ENCODE assay signal across 8 cellular contexts in the genomic region with DNA sequence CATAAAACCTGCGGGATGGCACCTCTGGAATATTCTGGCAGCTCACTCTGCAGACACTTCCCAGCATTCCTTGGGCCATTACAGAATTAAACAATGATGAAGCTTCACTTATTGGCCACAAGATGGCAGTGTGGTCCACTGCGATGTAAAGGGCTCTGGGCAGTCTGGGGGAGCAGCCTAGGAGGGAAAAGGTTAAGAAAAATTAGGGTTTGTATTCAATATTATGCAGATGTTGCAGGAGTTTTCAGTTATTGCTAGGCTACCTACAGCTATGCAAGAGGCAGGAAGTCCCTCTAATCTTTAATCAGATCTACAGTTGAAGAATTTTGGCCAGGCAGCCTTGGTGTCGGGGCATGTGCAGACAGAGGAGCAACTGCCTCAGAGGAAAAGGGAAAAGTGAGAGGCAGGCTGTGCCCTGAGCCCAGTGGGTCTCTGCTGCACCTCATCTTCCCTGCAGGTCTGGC.
DNase-seq lines count a peak whose midpoint lies in the region; ATAC-seq and TF ChIP-seq lines count a peak whose summit lies in the region.

No MANE protein-coding gene starts in this region.

- no peaks in the 10 kb centered on the region for H3K36me3 ChIP-seq in Caco-2 (ENCODE audit: control insufficient read depth, insufficient read depth, low read length)
- H3K36me3 ChIP-seq in gastroesophageal sphincter: no peaks in the 10 kb centered on the region

- TF ChIP-seq POLR2A in gastroesophageal sphincter (IDR thresholded peaks at IDR 0.05): no peak

- no peaks in the 10 kb centered on the region for H3K4me1 Mint-ChIP-seq in Caco-2 (ENCODE audit: low read depth, unreplicated experiment)
- H3K4me1 Mint-ChIP-seq in activated CD4-positive, alpha-beta T cell treated with anti-CD3 and anti-CD28 coated beads, Interleukin-2, amount 10 ng/mL, durations not matched to agents 7 days and 5 days: peaks cover 36% of the 10 kb centered on the region

- intact Hi-C loops in Caco-2 (cut with micrococcal nuclease; ENCODE audit: unreplicated experiment): no loop called here

- no peak overlapping the region for H3K27ac ChIP-seq in gastroesophageal sphincter

- peaks cover 12% of the 10 kb centered on the region for H3K27me3 Mint-ChIP-seq in Caco-2 (ENCODE audit: insufficient read depth, unreplicated experiment)
- peaks cover 3% of the 10 kb centered on the region for H3K27me3 Mint-ChIP-seq in activated CD4-positive, alpha-beta T cell treated with anti-CD3 and anti-CD28 coated beads, Interleukin-2, amount 10 ng/mL, durations not matched to agents 7 days and 5 days

- ATAC-seq in GM18861 (IDR thresholded peaks at IDR 0.05; ENCODE audit: unreplicated experiment) (peak; percentile 91), HG02943 (IDR thresholded peaks at IDR 0.05; ENCODE audit: low read depth, unreplicated experiment) (peak; percentile 85), gastroesophageal sphincter (peak; percentile 60)

- peaks cover under 1% of the 10 kb centered on the region; the same call in 1 of the 2 replicates for H3K27me3 ChIP-seq in Caco-2 (replicated peaks; ENCODE audit: control insufficient read depth, insufficient read depth, low read length)
- no peaks in the 10 kb centered on the region for H3K27me3 ChIP-seq in gastroesophageal sphincter

- H3K4me1 ChIP-seq in Caco-2: 0 out of 2 replicates have a peak, but pooled peaks cover 4% of the 10 kb centered on the region
- H3K4me1 ChIP-seq in gastroesophageal sphincter: no peaks in the 10 kb centered on the region

- BruUV-seq in Caco-2 (replicated peaks; lab: Mats Ljungman, UMichigan): no TSS peak

- no peaks in the 10 kb centered on the region for H3K9me3 Mint-ChIP-seq in Caco-2 (ENCODE audit: unreplicated experiment)
- H3K9me3 Mint-ChIP-seq in activated CD4-positive, alpha-beta T cell treated with anti-CD3 and anti-CD28 coated beads, Interleukin-2, amount 10 ng/mL, durations not matched to agents 7 days and 5 days: no peaks in the 10 kb centered on the region

- no peaks in the 10 kb centered on the region for H3K36me3 Mint-ChIP-seq in Caco-2 (ENCODE audit: insufficient read depth, unreplicated experiment)
- no peaks in the 10 kb centered on the region for H3K36me3 Mint-ChIP-seq in activated CD4-positive, alpha-beta T cell treated with anti-CD3 and anti-CD28 coated beads, Interleukin-2, amount 10 ng/mL, durations not matched to agents 7 days and 5 days (ENCODE audit: low read depth)

- H3K27ac Mint-ChIP-seq in Caco-2 (ENCODE audit: unreplicated experiment): no peak overlapping the region
- peak overlapping the region; percentile 52 for H3K27ac Mint-ChIP-seq in activated CD4-positive, alpha-beta T cell treated with anti-CD3 and anti-CD28 coated beads, Interleukin-2, amount 10 ng/mL, durations not matched to agents 7 days and 5 days

- POLR2A ChIA-PET in Caco-2 (lab: Charles Lee): no interaction called here
- POLR2A ChIA-PET in activated CD4-positive, alpha-beta T cell treated with anti-CD3 and anti-CD28 coated beads, Interleukin-2, amount 10 ng/mL, durations not matched to agents 7 days and 5 days (lab: Charles Lee): interaction anchor here (1.0 kb wide), 1 partner anchor 292 kb away, joined by 3 read pairs; no protein-coding TSS in a partner anchor

- H3K4me3 ChIP-seq in Caco-2 (ENCODE audit: low read depth, low read length) (no peak overlapping the region), gastroesophageal sphincter (no peak overlapping the region)

- CTCF ChIA-PET in Caco-2 (lab: Charles Lee): interaction anchor here (0.6 to 1.2 kb wide), 10 partner anchors 8 to 772 kb away, joined by 3 to 8 read pairs (median 4); a partner anchor contains a TSS
- CTCF ChIA-PET in activated CD4-positive, alpha-beta T cell treated with anti-CD3 and anti-CD28 coated beads, Interleukin-2, amount 10 ng/mL, durations not matched to agents 7 days and 5 days (lab: Charles Lee): interaction anchor here (0.6 to 2.7 kb wide), 11 partner anchors 10 to 864 kb away, joined by 3 to 11 read pairs (median 4); no protein-coding TSS in a partner anchor

- WGBS in gastroesophageal sphincter (ENCODE audit: low coverage in 1 of 2), 2 donors: 25 to 28% methylated on average over 3 of the region's 3 CpGs

- TF ChIP-seq CTCF in Caco-2 (IDR thresholded peaks at IDR 0.05; ENCODE audit: insufficient read depth in 1 of 2, low read depth in 1 of 2, low read length in 1 of 2, severe bottlenecking in 1 of 2, unreplicated experiment in 1 of 2) (peak; percentile 72 to 83), gastroesophageal sphincter (IDR thresholded peaks at IDR 0.05) (peak; percentile 8 to 72 (median 25))

- no peaks in the 10 kb centered on the region for H3K9me3 ChIP-seq in Caco-2
- H3K9me3 ChIP-seq in gastroesophageal sphincter: no peaks in the 10 kb centered on the region

- DNase-seq in Caco-2: peak in 1 of 2 experiments; percentile 44
- DNase-seq in NCI-H146 (lab: John Stamatoyannopoulos, UW): peak; percentile 21
- peak; percentile 53 for DNase-seq in activated CD4-positive, alpha-beta T cell treated with anti-CD3 and anti-CD28 coated beads, Interleukin-2, amount 10 ng/mL, durations not matched to agents 7 days and 5 days
- peak; percentile 91 for DNase-seq in pons (ENCODE audit: low spot score)
- DNase-seq in NCI-H510A treated with DMSO at 0.1 percent for 48 hours (lab: John Stamatoyannopoulos, UW): no peak

- TF ChIP-seq EP300 in gastroesophageal sphincter (IDR thresholded peaks at IDR 0.05): no peak

- no peak overlapping the region for H3K4me3 Mint-ChIP-seq in Caco-2 (ENCODE audit: unreplicated experiment)
- H3K4me3 Mint-ChIP-seq in activated CD4-positive, alpha-beta T cell treated with anti-CD3 and anti-CD28 coated beads, Interleukin-2, amount 10 ng/mL, durations not matched to agents 7 days and 5 days: no peak overlapping the region
